Comparison of ENCODE assay signal across 23 cellular contexts in genomic region chr12:19922687-19923086, GRCh38.
"Had no signal": no experiment of that assay in that cellular context is flagged by ENCODE, and none has a peak within 500 bp of the region (broad histone marks: within the 10 kb centered on the region; RNA-seq: fewer than 3 reads in every experiment).

No MANE protein-coding gene starts in this region.

- H2AFZ ChIP-seq: neural progenitor cell, parathyroid adenoma had no signal

- FAIRE-seq: frontal cortex had no signal

- H3K9me3 Mint-ChIP-seq: neural progenitor cell had no signal

- H3K4me2 ChIP-seq: neural progenitor cell had no signal

- H3K79me2 ChIP-seq: parathyroid adenoma had no signal

- H3K9me3 ChIP-seq: heart right ventricle, prostate gland, right lobe of liver, spleen, testis, tibial nerve had no signal

- H3K27ac ChIP-seq: coronary artery, heart right ventricle, neural progenitor cell, parathyroid adenoma, prostate gland, right lobe of liver, spleen, testis, tibial nerve had no signal

- H3K4me1 ChIP-seq: parathyroid adenoma, prostate gland, spleen, testis, tibial nerve had no signal

- ATAC-seq: heart right ventricle; left lobe of liver; naive thymus-derived CD8-positive, alpha-beta T cell; stimulated activated naive B cell treated with anti-CD40 and anti-IgM and Interleukin-4, amounts not matched to agents 10 μg/mL and 1 μg/mL and 100 μg/mL, for 72 hours; stimulated activated naive CD8-positive, alpha-beta T cell treated with anti-CD3 and anti-CD28 coated beads, Interleukin-15, amount 100 ng/mL, for 72 hours had no signal

- H3K27me3 ChIP-seq: heart right ventricle, neural progenitor cell, right lobe of liver, spleen, testis had no signal

- H3K4me3 Mint-ChIP-seq: naive thymus-derived CD8-positive, alpha-beta T cell; neural progenitor cell; stimulated activated naive B cell treated with anti-CD40 and anti-IgM and Interleukin-4, amounts not matched to agents 10 μg/mL and 1 μg/mL and 100 μg/mL, for 72 hours; stimulated activated naive CD8-positive, alpha-beta T cell treated with anti-CD3 and anti-CD28 coated beads, Interleukin-15, amount 100 ng/mL, for 72 hours had no signal

- H3K4me1 Mint-ChIP-seq: naive thymus-derived CD8-positive, alpha-beta T cell; neural progenitor cell; stimulated activated naive B cell treated with anti-CD40 and anti-IgM and Interleukin-4, amounts not matched to agents 10 μg/mL and 1 μg/mL and 100 μg/mL, for 72 hours; stimulated activated naive CD8-positive, alpha-beta T cell treated with anti-CD3 and anti-CD28 coated beads, Interleukin-15, amount 100 ng/mL, for 72 hours had no signal

- H3K4me3 ChIP-seq: coronary artery, heart right ventricle, neural progenitor cell, prostate gland, right lobe of liver, spleen, testis, tibial nerve had no signal

- DNase-seq: effector CD4-positive, alpha-beta T cell; heart right ventricle; hypothalamus; kidney glomerular epithelial cell; mammary epithelial cell; naive thymus-derived CD8-positive, alpha-beta T cell; nucleus accumbens; retina; right lobe of liver; spleen; stimulated activated CD4-positive, alpha-beta T cell treated with anti-CD3 and anti-CD28 coated beads, Interleukin-15, amount 100 ng/mL, for 24 hours; stimulated activated CD4-positive, alpha-beta T cell treated with anti-CD3 and anti-CD28 coated beads, Interleukin-1b, Interleukin-23, amount 100 ng/mL, for 48 hours; stimulated activated CD4-positive, alpha-beta T cell treated with anti-CD3 and anti-CD28 coated beads, Interleukin-4, amount 100 ng/mL, for 4 hours; stimulated activated naive B cell treated with anti-CD40 and anti-IgM and Interleukin-4, amounts not matched to agents 10 μg/mL and 1 μg/mL and 100 μg/mL, for 72 hours; stimulated activated naive CD8-positive, alpha-beta T cell treated with anti-CD3 and anti-CD28 coated beads, Interleukin-15, amount 100 ng/mL, for 72 hours; testis had no signal

- H3K9ac ChIP-seq: neural progenitor cell, parathyroid adenoma had no signal

- H3K36me3 ChIP-seq: heart right ventricle, neural progenitor cell, prostate gland, right lobe of liver, spleen, tibial nerve had no signal

- H3K27ac Mint-ChIP-seq: naive thymus-derived CD8-positive, alpha-beta T cell; neural progenitor cell; stimulated activated naive B cell treated with anti-CD40 and anti-IgM and Interleukin-4, amounts not matched to agents 10 μg/mL and 1 μg/mL and 100 μg/mL, for 72 hours; stimulated activated naive CD8-positive, alpha-beta T cell treated with anti-CD3 and anti-CD28 coated beads, Interleukin-15, amount 100 ng/mL, for 72 hours had no signal

- H3K36me3 Mint-ChIP-seq: naive thymus-derived CD8-positive, alpha-beta T cell; neural progenitor cell; stimulated activated naive B cell treated with anti-CD40 and anti-IgM and Interleukin-4, amounts not matched to agents 10 μg/mL and 1 μg/mL and 100 μg/mL, for 72 hours had no signal

- H3K27me3 Mint-ChIP-seq: stimulated activated naive B cell treated with anti-CD40 and anti-IgM and Interleukin-4, amounts not matched to agents 10 μg/mL and 1 μg/mL and 100 μg/mL, for 72 hours; stimulated activated naive CD8-positive, alpha-beta T cell treated with anti-CD3 and anti-CD28 coated beads, Interleukin-15, amount 100 ng/mL, for 72 hours had no signal
